ENCODE assay signal across 1 cellular context in genomic region chr20:36093025-36093803, GRCh38.
TF ChIP-seq lines count a peak whose summit lies in the region.

No MANE protein-coding gene starts in this region.

TF ChIP-seq in K562, 482 proteins besides CTCF, POLR2A, EP300 and RAD21 (continued from another document and continues in another):
- TF ChIP-seq MGA (IDR thresholded peaks at IDR 0.05) = peak; percentile 67
- TF ChIP-seq ERF (CRISPR knock-in tag; IDR thresholded peaks at IDR 0.05) = no peak
- TF ChIP-seq FOXK2 (conservative IDR thresholded peaks at IDR 0.05 in 1 of 2, IDR thresholded peaks at IDR 0.05 in 1 of 2; ENCODE audit: low read depth in 2 of 2) = 0 out of 4 replicates have a peak, but pooled peaks of 1 of the 2 experiments have one; percentile 28
- peak; percentile 79 for TF ChIP-seq THRB (CRISPR knock-in tag; conservative IDR thresholded peaks at IDR 0.05)
- 0 out of 2 replicates have a peak, but pooled peaks have one; percentile 61 for TF ChIP-seq HLTF (IDR thresholded peaks at IDR 0.05)
- 0 out of 2 replicates have a peak, but pooled peaks have one; percentile 9 for TF ChIP-seq TCF3 (CRISPR knock-in tag; IDR thresholded peaks at IDR 0.05)
- peak; percentile 50 for TF ChIP-seq NKRF (IDR thresholded peaks at IDR 0.05; ENCODE audit: borderline replicate concordance)
- no peak for TF ChIP-seq NBN (IDR thresholded peaks at IDR 0.05; ENCODE audit: low read depth)
- 0 out of 2 replicates have a peak, but pooled peaks have one; percentile 62 for TF ChIP-seq ZNF12 (CRISPR knock-in tag; IDR thresholded peaks at IDR 0.05)
- TF ChIP-seq ARHGAP35 (IDR thresholded peaks at IDR 0.05; ENCODE audit: partially characterized antibody) = peak; percentile 64
- TF ChIP-seq CBFB (CRISPR knock-in tag; IDR thresholded peaks at IDR 0.05) = peak; percentile 47; the same call in 1 of the 2 replicates
- peak; percentile 47 to 67 for TF ChIP-seq NRF1 (conservative IDR thresholded peaks at IDR 0.05 in 1 of 2, IDR thresholded peaks at IDR 0.05 in 1 of 2)
- TF ChIP-seq E2F4 (CRISPR knock-in tag; IDR thresholded peaks at IDR 0.05; ENCODE audit: low read depth) = no peak
- no peak for TF ChIP-seq DDX20 (tag; IDR thresholded peaks at IDR 0.05; ENCODE audit: low read depth)
- TF ChIP-seq ARID2 (IDR thresholded peaks at IDR 0.05) = peak; percentile 56; the same call in 1 of the 2 replicates
- TF ChIP-seq CTBP1 (IDR thresholded peaks at IDR 0.05; ENCODE audit: borderline replicate concordance) = no peak
- TF ChIP-seq ZNF583 (CRISPR knock-in tag; IDR thresholded peaks at IDR 0.05) = 0 out of 2 replicates have a peak, but pooled peaks have one; percentile 23
- peak in 1 of 2 experiments; percentile 77; a peak in 2 of 4 replicates for TF ChIP-seq HDAC1 (IDR thresholded peaks at IDR 0.05)
- no peak for TF ChIP-seq ATF2 (CRISPR knock-in tag; IDR thresholded peaks at IDR 0.05)
- TF ChIP-seq KDM5B (IDR thresholded peaks at IDR 0.05; ENCODE audit: insufficient replicate concordance, low read depth, low read length) = peak; percentile 57
- TF ChIP-seq SP2 (IDR thresholded peaks at IDR 0.05; ENCODE audit: extremely low read depth, low read depth, low read length, poor library complexity, severe bottlenecking) = no peak
- 0 out of 2 replicates have a peak, but pooled peaks have one; percentile 51 for TF ChIP-seq ZBTB7A (IDR thresholded peaks at IDR 0.05; ENCODE audit: borderline replicate concordance, control insufficient read depth, low read depth, low read length)
- peak; percentile 57; the same call in 1 of the 2 replicates for TF ChIP-seq ZBTB5 (IDR thresholded peaks at IDR 0.05)
- TF ChIP-seq RBBP5 (IDR thresholded peaks at IDR 0.05; ENCODE audit: borderline replicate concordance, insufficient read depth, low read length, poor library complexity, severe bottlenecking) = peak; percentile 63
- peak; percentile 95 for TF ChIP-seq ZNF644 (tag; IDR thresholded peaks at IDR 0.05; ENCODE audit: low read depth)
- TF ChIP-seq PHF20 (IDR thresholded peaks at IDR 0.05; ENCODE audit: partially characterized antibody) = peak; percentile 60
- peak; percentile 47; the same call in 1 of the 2 replicates for TF ChIP-seq ZBTB1 (CRISPR knock-in tag; IDR thresholded peaks at IDR 0.05; ENCODE audit: borderline replicate concordance, low read depth)
- TF ChIP-seq NCOA6 (IDR thresholded peaks at IDR 0.05) = no peak
- peak in 1 of 3 experiments; percentile 62; a peak in 2 of 6 replicates for TF ChIP-seq ZBTB11 (CRISPR knock-in tag; IDR thresholded peaks at IDR 0.05)
